ENCODE assay signal across 8 cellular contexts in the genomic region with DNA sequence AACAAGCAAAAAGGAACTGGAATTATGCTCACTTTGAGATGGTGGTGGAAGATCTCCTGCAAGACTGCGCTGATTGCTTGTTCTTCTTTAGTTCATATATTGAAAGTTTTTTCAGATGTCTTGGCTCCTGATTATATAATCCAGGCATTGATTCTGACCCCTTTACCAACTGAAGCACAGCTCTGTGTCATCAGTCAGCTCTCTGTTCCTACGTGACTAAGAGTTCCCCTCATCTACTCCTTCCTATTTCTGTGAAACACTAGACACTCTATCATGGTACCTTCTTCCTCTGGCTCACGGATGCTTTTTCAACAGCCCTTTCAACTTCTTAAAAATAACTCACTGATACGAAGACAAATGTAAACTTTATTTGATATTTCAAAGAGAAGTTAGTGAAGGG.
"Had no signal": no experiment of that assay in that cellular context is flagged by ENCODE, and none has a peak within 500 bp of the region (broad histone marks: within the 10 kb centered on the region; RNA-seq: fewer than 3 reads in every experiment).

No MANE protein-coding gene starts in this region.

- H3K9ac ChIP-seq: GM23248 had no signal

- H2AFZ ChIP-seq: GM23248 had no signal

- DNase-seq: GM23248, GOT3, H7, HFFc6 had no signal

- H3K27ac ChIP-seq: GM23248, HL-60 had no signal

- H3K4me3 ChIP-seq: GM23248, HAP-1 had no signal

- H3K36me3 ChIP-seq: HAP-1 had no signal

- ATAC-seq: HCT116, HepG2 had no signal

- H3K4me1 ChIP-seq: HAP-1 had no signal

- H3K9me3 ChIP-seq: HAP-1 had no signal
